In the genomic region with DNA sequence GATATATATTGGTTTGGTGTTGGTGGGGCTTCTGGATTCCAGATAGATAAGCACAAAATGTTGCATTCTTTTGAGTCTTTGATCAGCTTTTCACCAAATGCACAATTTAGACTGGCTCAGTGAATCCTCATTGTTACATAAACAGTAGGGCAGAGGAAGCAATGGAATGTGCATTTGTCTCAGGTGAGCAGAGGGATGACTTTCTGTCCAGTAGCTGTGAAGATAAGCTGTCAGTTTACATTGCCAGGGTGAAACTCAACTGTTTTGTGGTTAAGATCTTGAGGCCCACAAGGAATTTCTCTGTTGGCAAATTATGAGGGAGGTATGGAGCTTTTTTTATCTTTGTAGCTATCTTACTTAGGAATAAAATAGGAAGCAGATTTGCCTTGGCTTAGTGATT, we compare ENCODE assay signal across 30 cellular contexts.
"Had no signal": no experiment of that assay in that cellular context is flagged by ENCODE, and none has a peak within 500 bp of the region (broad histone marks: within the 10 kb centered on the region; RNA-seq: fewer than 3 reads in every experiment).

No MANE protein-coding gene starts in this region.

- H3K9ac ChIP-seq: KMS-11 had no signal

- H3K4me2 ChIP-seq: KMS-11 had no signal

- DNase-seq: activated B cell treated with CpG ODN at 0.5 μM for 24 hours; activated CD4-positive, alpha-beta T cell treated with anti-CD3 and anti-CD28 coated beads for 1 hour; activated CD4-positive, alpha-beta T cell treated with anti-CD3 and anti-CD28 coated beads, Interleukin-2, amount 10 ng/mL, durations not matched to agents 24 days and 14 days; activated CD4-positive, alpha-beta T cell treated with anti-CD3 and anti-CD28 coated beads, Interleukin-2, amount 50 U/mL, for 4 hours; activated CD8-positive, alpha-beta T cell treated with anti-CD3 and anti-CD28 coated beads for 36 hours; activated effector memory CD4-positive, alpha-beta T cell treated with anti-CD3 and anti-CD28 coated beads, Interleukin-2, amount 50 U/mL, for 16 hours; activated naive CD4-positive, alpha-beta T cell treated with Interleukin-2 at 50 U/mL for 16 hours; activated naive CD8-positive, alpha-beta T cell treated with anti-CD3 and anti-CD28 coated beads, Interleukin-2, amount 10 ng/mL, durations not matched to agents 7 days and 5 days; activated T-cell treated with anti-CD3 and anti-CD28 coated beads, Interleukin-2, amount 50 U/mL, for 1 hour; activated T-cell treated with anti-CD3 and anti-CD28 coated beads, Interleukin-2, amount 50 U/mL, for 72 hours; caudate nucleus; MM.1S; MV-4-11; NCI-H1092 treated with DMSO at 0.1 percent for 48 hours; NCI-H1417; NCI-H146; NCI-H187; NCI-H2029 treated with DMSO at 0.1 percent for 48 hours; NCI-H2107; NCI-H2171 treated with DMSO at 0.1 percent for 48 hours; NCI-H2227 treated with DMSO at 0.1 percent for 48 hours; NCI-H446 treated with DMSO at 0.1 percent for 48 hours; NCI-H524 treated with DMSO at 0.1 percent for 48 hours; Right ventricle myocardium superior; SW 1271; T-helper 1 cell; T-helper 2 cell; T-helper 9 cell had no signal

- H3K27ac ChIP-seq: KMS-11, VCaP had no signal
